In genomic region chr1:233257786-233258185, GRCh38 we compare ENCODE assay signal across 21 cellular contexts. TPM values are rescaled to one million over a fixed set of nuclear protein-coding genes. Genes with fewer than 3 reads are reported as not detected.
DNase-seq lines count a peak whose midpoint lies in the region; ATAC-seq, FAIRE-seq and TF ChIP-seq lines count a peak whose summit lies in the region.
"Had no signal": no experiment of that assay in that cellular context is flagged by ENCODE, and none has a peak within 500 bp of the region (broad histone marks: within the 10 kb centered on the region; RNA-seq: fewer than 3 reads in every experiment).

No MANE protein-coding gene starts in this region.

- POLR2A ChIA-PET in HepG2 (lab: Yijun Ruan, JAX): no interaction called here

- no peak overlapping the region for H3K14ac ChIP-seq in trophoblast cell (ENCODE audit: low read length)

- TF ChIP-seq RAD21 in liver (IDR thresholded peaks at IDR 0.05): no peak
- TF ChIP-seq RAD21 in HepG2 (CRISPR knock-in tag; IDR thresholded peaks at IDR 0.05): no peak

- no peaks in the 10 kb centered on the region for H3K9me3 ChIP-seq in liver (ENCODE audit: control insufficient read depth in 4 of 4, low read length in 3 of 4)
- H3K9me3 ChIP-seq in HepG2 (ENCODE audit: low read length): no peaks in the 10 kb centered on the region
- H3K9me3 ChIP-seq in trophoblast cell (ENCODE audit: insufficient read depth, low read depth, low read length): no peaks in the 10 kb centered on the region
- H3K9me3 ChIP-seq: BLaER1 had no signal

- TF ChIP-seq EP300 in HepG2 (IDR thresholded peaks at IDR 0.05; ENCODE audit: low read depth in 2 of 2, low read length in 2 of 2) (no peak), HepG2 (CRISPR knock-in tag; IDR thresholded peaks at IDR 0.05; ENCODE audit: borderline replicate concordance) (no peak)

- intact Hi-C loops in HepG2 (cut with micrococcal nuclease; ENCODE audit: unreplicated experiment): no loop called here

- H2BK12ac ChIP-seq in trophoblast cell (ENCODE audit: low read length): no peak overlapping the region

- H3K36me3 ChIP-seq in liver (ENCODE audit: control insufficient read depth in 4 of 4, insufficient read depth in 3 of 4, low read depth in 1 of 4, low read length in 3 of 4) (no peaks in the 10 kb centered on the region), HepG2 (replicated peaks in 1 of 2; ENCODE audit: control insufficient read depth in 1 of 2, insufficient read depth in 2 of 2, low read length in 2 of 2) (no peaks in the 10 kb centered on the region), trophoblast cell (ENCODE audit: control insufficient read depth in 1 of 2, insufficient read depth in 2 of 2, low read length in 2 of 2) (no peaks in the 10 kb centered on the region)

- no peak overlapping the region for H2AFZ ChIP-seq in HepG2 (ENCODE audit: low read length)
- H2AFZ ChIP-seq in trophoblast cell (ENCODE audit: insufficient read depth, low read length, poor library complexity): no peak overlapping the region
- H2AFZ ChIP-seq: GM23338 had no signal

- no peak overlapping the region for H2BK120ac ChIP-seq in trophoblast cell (ENCODE audit: insufficient read depth, low read length, poor library complexity)

- no peak overlapping the region for H3K18ac ChIP-seq in trophoblast cell (ENCODE audit: low read length)

- H3K9ac ChIP-seq in liver (ENCODE audit: low read depth in 1 of 2, low read length in 2 of 2) (no peak overlapping the region), HepG2 (ENCODE audit: insufficient read depth, low read depth, low read length) (no peak overlapping the region), trophoblast cell (ENCODE audit: low read length) (no peak overlapping the region)
- H3K9ac ChIP-seq: BLaER1 had no signal

- H4K20me1 ChIP-seq in HepG2 (ENCODE audit: insufficient read depth, low read length): no peaks in the 10 kb centered on the region
- H4K20me1 ChIP-seq: BLaER1 had no signal

- WGBS in liver: 49% methylated on average over 6 of the region's 6 CpGs
- WGBS in HepG2 (ENCODE audit: low lambda C conversion rate): 52% methylated on average over 6 of the region's 6 CpGs
- WGBS in trophoblast cell (ENCODE audit: extremely low coverage, insufficient coverage, insufficient read length): no CpG with 5 or more reads among the region's 6 CpGs

- H4K8ac ChIP-seq in trophoblast cell (ENCODE audit: low read depth, low read length): no peak overlapping the region

- H3K79me2 ChIP-seq in HepG2 (ENCODE audit: insufficient read depth, low read length) (no peaks in the 10 kb centered on the region), trophoblast cell (ENCODE audit: control insufficient read depth, insufficient read depth, low read length, poor library complexity) (no peaks in the 10 kb centered on the region)

- peaks cover 0 to 1% (median 0%) of the 10 kb centered on the region in 4 donors for H3K4me1 ChIP-seq in liver (ENCODE audit: control insufficient read depth in 4 of 4, insufficient read depth in 4 of 4, low read length in 3 of 4)
- H3K4me1 ChIP-seq in HepG2 (ENCODE audit: insufficient read depth, low read length): peaks cover 32% of the 10 kb centered on the region
- H3K4me1 ChIP-seq in trophoblast cell (ENCODE audit: control insufficient read depth in 1 of 2, insufficient read depth in 2 of 2, low read length in 2 of 2): no peaks in the 10 kb centered on the region

- H3K27ac ChIP-seq in liver (ENCODE audit: low read depth in 1 of 2, low read length in 2 of 2) (no peak overlapping the region), HepG2 (ENCODE audit: extremely low read length, insufficient read depth, low read length) (no peak overlapping the region), trophoblast cell (ENCODE audit: low read depth, low read length) (no peak overlapping the region)
- H3K27ac ChIP-seq: 22Rv1, BLaER1, C4-2B had no signal

- no peak for FAIRE-seq in HepG2 (lab: Jason Lieb, UNC)
- FAIRE-seq: A204.1, D721Med, GM12878 had no signal

- H2AK5ac ChIP-seq in trophoblast cell (ENCODE audit: low read length): no peak overlapping the region

- H3K27me3 ChIP-seq in liver (ENCODE audit: control insufficient read depth in 4 of 4, insufficient read depth in 4 of 4, low read length in 3 of 4) (no peaks in the 10 kb centered on the region), HepG2 (ENCODE audit: control insufficient read depth in 1 of 2, insufficient read depth in 2 of 2, low read length in 2 of 2) (no peaks in the 10 kb centered on the region; a peak in 1 of 5 replicates), trophoblast cell (ENCODE audit: insufficient read depth, low read length) (no peaks in the 10 kb centered on the region)
- H3K27me3 ChIP-seq: BLaER1 had no signal

- no TSS peak for BruUV-seq in HepG2 (replicated peaks; lab: Mats Ljungman, UMichigan)

- H3K4me3 ChIP-seq in liver (ENCODE audit: low read depth in 1 of 3, low read length in 3 of 3): no peak overlapping the region
- no peak overlapping the region for H3K4me3 ChIP-seq in HepG2 (replicated peaks in 1 of 3; ENCODE audit: insufficient read depth in 1 of 3, low read depth in 2 of 3, low read length in 3 of 3)
- H3K4me3 ChIP-seq in trophoblast cell (ENCODE audit: low read depth, low read length): no peak overlapping the region
- H3K4me3 ChIP-seq: BLaER1, GM12878, GM23338 had no signal

- H4K91ac ChIP-seq in trophoblast cell (ENCODE audit: low read depth, low read length): no peak overlapping the region

- H3K79me1 ChIP-seq in trophoblast cell (ENCODE audit: low read length): no peaks in the 10 kb centered on the region

- no peak overlapping the region for H4K12ac ChIP-seq in trophoblast cell (ENCODE audit: low read depth, low read length)

- in situ Hi-C loops in HepG2 (cut with HindIII; ENCODE audit: extremely low pct_ligation_motif_present, low pct_unique_long_range_greater_than_20kb): no loop called here

- no peak overlapping the region for H3K23ac ChIP-seq in trophoblast cell (ENCODE audit: low read length)

- no peak overlapping the region for H3K4ac ChIP-seq in trophoblast cell (ENCODE audit: low read depth, low read length)

- CTCF ChIA-PET in HepG2 (lab: Yijun Ruan, JAX; ENCODE audit: low intra/inter-chr PET ratio, low total read pairs): no interaction called here

- H3K4me2 ChIP-seq in HepG2 (ENCODE audit: low read depth, low read length) (no peak overlapping the region), trophoblast cell (ENCODE audit: low read length) (no peak overlapping the region)
- H3K4me2 ChIP-seq: BLaER1, GM23338 had no signal

- TF ChIP-seq CTCF in liver (IDR thresholded peaks at IDR 0.05; ENCODE audit: low read depth, low read length, missing input control): no peak
- no peak for TF ChIP-seq CTCF in HepG2 (CRISPR knock-in tag; IDR thresholded peaks at IDR 0.05)

- ATAC-seq in HepG2: no peak
- peak; percentile 37 for ATAC-seq in left lobe of liver
- ATAC-seq in HG03045 (IDR thresholded peaks at IDR 0.05; ENCODE audit: unreplicated experiment): no peak
- ATAC-seq in HG03097 (IDR thresholded peaks at IDR 0.05; ENCODE audit: low FRiP score, unreplicated experiment): no peak
- ATAC-seq: CD8-positive, alpha-beta T cell; GM12878; GM23338; HCT116 had no signal

- H2BK5ac ChIP-seq in trophoblast cell (ENCODE audit: low read depth, low read length, poor library complexity): no peak overlapping the region

- DNase-seq in HepG2 (ENCODE audit: low spot score) (no peak), left lobe of liver (ENCODE audit: low spot score) (no peak), trophoblast cell (peak; percentile 27 to 80)
- DNase-seq: CD4-positive, CD25-positive, alpha-beta regulatory T cell; CD8-positive, alpha-beta T cell; DMS 273 treated with DMSO at 0.1 percent for 48 hours; DMS79; EL; GDM1; H9 had no signal

- TF ChIP-seq POLR2A in HepG2 (IDR thresholded peaks at IDR 0.05; ENCODE audit: insufficient read depth in 1 of 2, low read depth in 2 of 2, low read length in 2 of 2): no peak

TF ChIP-seq in liver, 16 proteins besides CTCF, POLR2A, EP300 and RAD21 (continues in another document):
- TF ChIP-seq FOXA1 (IDR thresholded peaks at IDR 0.05) (no peak), HNF4G (IDR thresholded peaks at IDR 0.05) (no peak), YY1 (IDR thresholded peaks at IDR 0.05) (no peak), GABPA (IDR thresholded peaks at IDR 0.05 in 1 of 2, conservative IDR thresholded peaks at IDR 0.05 in 1 of 2) (peak; percentile 47 to 59), JUND (IDR thresholded peaks at IDR 0.05) (no peak), FOXA2 (IDR thresholded peaks at IDR 0.05) (no peak)

TF ChIP-seq in HepG2, 621 proteins besides CTCF, POLR2A, EP300 and RAD21 (continues in another document):
- TF ChIP-seq ZNF782 (CRISPR knock-in tag; IDR thresholded peaks at IDR 0.05; ENCODE audit: borderline replicate concordance): no peak

RNA-seq across cellular contexts. Expression of gene PCNX2, which starts 37.7 kb away (rescaled TPM):
- total RNA-seq in liver (1 to 10 TPM in 1 of 2 donors, under 1 TPM in 1; 0.89 to 3.1 TPM), HepG2 (2016; rRNA removed; fragmentation: Illumina TruSeq; extraction: Trizol) (0.11 TPM in 1 of 2 replicates, not detected in the other), left lobe of liver (0.73 TPM)
- polyA plus RNA-seq in liver (under 1 TPM; 0.20 to 0.96 TPM), HepG2 (2011; rRNA removed) (0.13 and 0.42 TPM in 2 replicates)
- total RNA-seq in HepG2 (2016; cell fraction: cytosol; rRNA removed; fragmentation: Illumina TruSeq; extraction: Trizol; ENCODE audit: low read depth): not detected in 2 replicates
- total RNA-seq in HepG2 (2016; cell fraction: insoluble cytoplasmic fraction; rRNA removed; fragmentation: Illumina TruSeq; extraction: Trizol): not detected in 2 replicates
- total RNA-seq in HepG2 (2016; cell fraction: membrane; rRNA removed; fragmentation: Illumina TruSeq; extraction: Trizol): not detected in 2 replicates
- not detected in 2 replicates for total RNA-seq in HepG2 (2016; cell fraction: nucleus; rRNA removed; fragmentation: Illumina TruSeq; extraction: Trizol)
- 0.06 and 0.12 TPM in 2 replicates for polyA plus RNA-seq in HepG2 (2011; cell fraction: cytosol; rRNA removed)
- 0.33 and 0.39 TPM in 2 replicates for polyA plus RNA-seq in HepG2 (2011; cell fraction: nucleus; rRNA removed)
- 0.21 TPM in 1 of 2 replicates, not detected in the other for polyA plus RNA-seq in HepG2 (2012)
- polyA plus RNA-seq in HepG2 (2016; cell fraction: cytosol; fragmentation: Illumina TruSeq; extraction: Trizol; ENCODE audit: low read depth): not detected in 2 replicates
- not detected in 2 replicates for polyA plus RNA-seq in HepG2 (2016; cell fraction: insoluble cytoplasmic fraction; fragmentation: Illumina TruSeq; extraction: Trizol; ENCODE audit: low read depth)
- not detected in 2 replicates for polyA plus RNA-seq in HepG2 (2016; cell fraction: membrane; fragmentation: Illumina TruSeq; extraction: Trizol; ENCODE audit: low read depth)
- not detected in 2 replicates for polyA plus RNA-seq in HepG2 (2016; cell fraction: nucleus; fragmentation: Illumina TruSeq; extraction: Trizol; ENCODE audit: insufficient read depth, low read depth)
- 61.8 TPM in 1 of 2 replicates, not detected in the other for polyA minus RNA-seq in HepG2 (2011; rRNA and poly(A)+ RNA removed; ENCODE audit: low replicate concordance)
- polyA minus RNA-seq in HepG2 (2011; cell fraction: cytosol; rRNA and poly(A)+ RNA removed): 0.26 and 0.49 TPM in 2 replicates
- 0.26 TPM in 1 of 2 replicates, not detected in the other for polyA minus RNA-seq in HepG2 (2011; cell fraction: nucleus; rRNA and poly(A)+ RNA removed)
- polyA plus RNA-seq in trophoblast cell (2013): 3.7 and 4.1 TPM in 2 replicates

Comparison
In these comparisons a context has a peak if more than half of its experiments do, and no peak if none do; other contexts are left out.
1. DNase-seq: peak in trophoblast cell (2 of 2); none in HepG2 (single experiment) and left lobe of liver (single experiment).